In the genomic region with DNA sequence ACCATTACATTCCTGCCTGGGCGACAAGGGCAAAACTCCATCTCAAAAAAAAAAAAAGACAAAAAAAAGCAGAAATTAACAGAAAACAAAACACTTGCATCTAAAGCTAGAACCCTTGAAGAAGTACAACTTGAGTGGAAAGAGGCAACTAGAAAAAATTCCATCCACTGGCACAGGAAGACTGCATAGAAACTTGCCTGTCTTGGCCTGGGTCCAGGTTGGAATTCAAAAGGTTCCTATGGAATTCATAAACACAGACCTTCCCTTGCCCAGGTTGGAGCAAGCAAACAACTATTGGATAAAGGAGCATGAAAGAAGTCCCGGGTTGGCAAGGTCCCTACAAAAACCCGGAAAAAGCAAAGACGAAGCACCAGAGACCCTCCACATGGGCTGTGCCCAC, we compare ENCODE assay signal across 20 cellular contexts.
DNase-seq lines count a peak whose midpoint lies in the region; ATAC-seq, FAIRE-seq and TF ChIP-seq lines count a peak whose summit lies in the region.
"Had no signal": no experiment of that assay in that cellular context is flagged by ENCODE, and none has a peak within 500 bp of the region (broad histone marks: within the 10 kb centered on the region; RNA-seq: fewer than 3 reads in every experiment).

No MANE protein-coding gene starts in this region.

- TF ChIP-seq POLR2A in K562 (conservative IDR thresholded peaks at IDR 0.05): no peak
- TF ChIP-seq POLR2A in endothelial cell of umbilical vein (IDR thresholded peaks at IDR 0.05; ENCODE audit: low read depth, low read length): no peak

- no peak overlapping the region for H3K4me3 ChIP-seq in K562
- no peak overlapping the region for H3K4me3 ChIP-seq in endothelial cell of umbilical vein (replicated peaks in 1 of 3; ENCODE audit: insufficient read depth in 1 of 3, low read depth in 1 of 3, low read length in 3 of 3)
- H3K4me3 ChIP-seq: GM12878, HAP-1 had no signal

- H3K9me3 Mint-ChIP-seq in MCF 10A (ENCODE audit: unreplicated experiment): no peaks in the 10 kb centered on the region
- H3K9me3 Mint-ChIP-seq: CD4-positive, alpha-beta memory T cell; HFFc6 had no signal

- DNase-seq in K562 (ENCODE audit: extremely low read depth in 1 of 4, low spot score in 3 of 4): no peak
- DNase-seq in endothelial cell of umbilical vein (ENCODE audit: low read depth, low spot score): peak; percentile 88
- DNase-seq in lung microvascular endothelial cell (ENCODE audit: low read depth in 2 of 2): peak; percentile 41 to 45
- no peak for DNase-seq in DMS 273 (lab: John Stamatoyannopoulos, UW; ENCODE audit: unreplicated experiment)
- DNase-seq in DMS79 (lab: John Stamatoyannopoulos, UW): no peak
- no peak for DNase-seq in MCF 10A (ENCODE audit: unreplicated experiment)
- DNase-seq: C1 segment of cervical spinal cord; Calu3; CD4-positive, alpha-beta memory T cell; COR-L47; DMS153; EL; GDM1; GOT3; HFFc6 had no signal

- H3K4me2 ChIP-seq in K562 (ENCODE audit: insufficient read depth, low read length) (no peak overlapping the region), endothelial cell of umbilical vein (ENCODE audit: insufficient read depth, low read length) (peak overlapping the region; percentile 56)

- H3K4me1 ChIP-seq in K562 (replicated peaks in 1 of 2; ENCODE audit: control insufficient read depth in 2 of 2, insufficient read depth in 2 of 2, low read length in 2 of 2): peaks cover 8 to 40% of the 10 kb centered on the region in 2 experiments; a peak in 4 of 5 replicates
- H3K4me1 ChIP-seq in endothelial cell of umbilical vein (ENCODE audit: control insufficient read depth, extremely low read depth, insufficient read depth, low read length): peaks cover 30% of the 10 kb centered on the region

- H3K27me3 Mint-ChIP-seq in MCF 10A (ENCODE audit: insufficient read depth, unreplicated experiment): peaks cover 8% of the 10 kb centered on the region

- in situ Hi-C loops in K562 (cut with MboI): no loop called here

- no peak for FAIRE-seq in K562 (lab: Jason Lieb, UNC)
- peak; percentile 63 for FAIRE-seq in endothelial cell of umbilical vein (lab: Jason Lieb, UNC)
- FAIRE-seq: GM12878, GM19239, H54 had no signal

- no peaks in the 10 kb centered on the region for H3K36me3 Mint-ChIP-seq in MCF 10A (ENCODE audit: insufficient read depth, unreplicated experiment)
- H3K36me3 Mint-ChIP-seq: CD4-positive, alpha-beta memory T cell had no signal

- dilution Hi-C loops in endothelial cell of umbilical vein (cut with MboI; ENCODE audit: extremely low pct_ligation_motif_present, low sequenced_read_pairs): no loop called here

- BruUV-seq in K562 (replicated peaks; lab: Mats Ljungman, UMichigan): no TSS peak
- BruUV-seq in endothelial cell of umbilical vein (replicated peaks; lab: Mats Ljungman, UMichigan): no TSS peak
- no TSS peak for BruUV-seq in MCF 10A (replicated peaks; lab: Mats Ljungman, UMichigan)

- H3K79me2 ChIP-seq in K562 (ENCODE audit: control insufficient read depth, insufficient read depth, low read length): no peaks in the 10 kb centered on the region
- H3K79me2 ChIP-seq in endothelial cell of umbilical vein (ENCODE audit: control insufficient read depth, insufficient read depth, low read length): no peaks in the 10 kb centered on the region

- TF ChIP-seq EP300 in K562 (IDR thresholded peaks at IDR 0.05; ENCODE audit: low read length): no peak

- no peak for ATAC-seq in K562
- no peak for ATAC-seq in GM21576 (IDR thresholded peaks at IDR 0.05; ENCODE audit: unreplicated experiment)
- ATAC-seq: GM12878 had no signal

- CTCF ChIA-PET in K562 (lab: Yijun Ruan, JAX; ENCODE audit: low intra/inter-chr PET ratio): no interaction called here
- CTCF ChIA-PET in endothelial cell of umbilical vein (lab: Charles Lee): interaction anchor here (0.6 to 3.0 kb wide), 11 partner anchors 8 to 423 kb away, joined by 3 to 56 read pairs (median 9); a partner anchor contains a TSS
- CTCF ChIA-PET in MCF 10A (lab: Yijun Ruan, JAX): interaction anchor here (0.6 kb wide), 1 partner anchor 9 kb away, joined by 3 read pairs; no protein-coding TSS in a partner anchor

- H2AFZ ChIP-seq in K562 (ENCODE audit: low read depth, low read length): no peak overlapping the region
- peak overlapping the region; percentile 46 for H2AFZ ChIP-seq in endothelial cell of umbilical vein (ENCODE audit: low read depth, low read length)

- 94% methylated on average over 4 of the region's 4 CpGs for whole genome bisulfite sequencing in K562 (ENCODE audit: insufficient coverage, low coverage, missing lambda C conversion rate)

- H3K27me3 ChIP-seq in K562 (ENCODE audit: control insufficient read depth in 2 of 2, insufficient read depth in 2 of 2, low read length in 2 of 2) (no peaks in the 10 kb centered on the region), endothelial cell of umbilical vein (ENCODE audit: control insufficient read depth in 2 of 2, insufficient read depth in 2 of 2, low read length in 2 of 2) (no peaks in the 10 kb centered on the region)

- intact Hi-C loops in K562 (cut with micrococcal nuclease): no loop called here
- intact Hi-C loops in endothelial cell of umbilical vein (cut with micrococcal nuclease): loop anchor here (5.0 to 10.0 kb wide), 4 partner anchors 51 to 454 kb away; a partner anchor contains a TSS
- intact Hi-C loops in MCF 10A (cut with micrococcal nuclease): no loop called here

- H3K27ac ChIP-seq in K562 (ENCODE audit: extremely low read depth, low read depth, low read length): no peak overlapping the region
- peak overlapping the region; percentile 89 for H3K27ac ChIP-seq in endothelial cell of umbilical vein (ENCODE audit: insufficient read depth, low read depth, low read length)

- no peaks in the 10 kb centered on the region for H3K4me1 Mint-ChIP-seq in MCF 10A (ENCODE audit: insufficient read depth, unreplicated experiment)
- H3K4me1 Mint-ChIP-seq: CD4-positive, alpha-beta memory T cell had no signal

- H4K20me1 ChIP-seq in K562 (replicated peaks; ENCODE audit: control insufficient read depth, insufficient read depth, low read length): no peaks in the 10 kb centered on the region
- H4K20me1 ChIP-seq in endothelial cell of umbilical vein (replicated peaks; ENCODE audit: control insufficient read depth, extremely low read depth, insufficient read depth, low read length): no peaks in the 10 kb centered on the region

- H3K9me3 ChIP-seq in K562 (replicated peaks; ENCODE audit: control insufficient read depth, insufficient read depth, low read depth, low read length) (no peaks in the 10 kb centered on the region), endothelial cell of umbilical vein (replicated peaks; ENCODE audit: control insufficient read depth, insufficient read depth, low read length) (no peaks in the 10 kb centered on the region)
- H3K9me3 ChIP-seq: HAP-1 had no signal

- H3K36me3 ChIP-seq in K562 (ENCODE audit: control insufficient read depth, insufficient read depth, low read length) (no peaks in the 10 kb centered on the region), endothelial cell of umbilical vein (ENCODE audit: control insufficient read depth in 2 of 2, extremely low read depth in 1 of 2, insufficient read depth in 2 of 2, low read length in 2 of 2) (no peaks in the 10 kb centered on the region)
- H3K36me3 ChIP-seq: HAP-1 had no signal

- H3K9ac ChIP-seq in K562 (ENCODE audit: insufficient read depth in 1 of 2, low read depth in 2 of 2, low read length in 2 of 2) (no peak overlapping the region), endothelial cell of umbilical vein (replicated peaks; ENCODE audit: extremely low read depth, insufficient read depth, low read length) (peak overlapping the region; percentile 58)

- no peak for TF ChIP-seq RAD21 in K562 (CRISPR knock-in tag; conservative IDR thresholded peaks at IDR 0.05 in 1 of 2, IDR thresholded peaks at IDR 0.05 in 1 of 2)

- no peak overlapping the region for H3K27ac Mint-ChIP-seq in MCF 10A (ENCODE audit: low read depth, unreplicated experiment)
- H3K27ac Mint-ChIP-seq: CD4-positive, alpha-beta memory T cell; HFFc6 had no signal

- H3K4me3 Mint-ChIP-seq in MCF 10A (ENCODE audit: unreplicated experiment): no peak overlapping the region
- H3K4me3 Mint-ChIP-seq: HFFc6 had no signal

- TF ChIP-seq CTCF in K562 (IDR thresholded peaks at IDR 0.05 in 2 of 3, conservative IDR thresholded peaks at IDR 0.05 in 1 of 3; ENCODE audit: insufficient read depth in 2 of 3, low read depth in 1 of 3, low read length in 3 of 3) (no peak), endothelial cell of umbilical vein (IDR thresholded peaks at IDR 0.05; ENCODE audit: extremely low read depth in 1 of 2, insufficient read depth in 1 of 2, low read depth in 1 of 2, low read length in 2 of 2) (no peak), MCF 10A (IDR thresholded peaks at IDR 0.05; ENCODE audit: unreplicated experiment) (no peak)

- POLR2A ChIA-PET in K562 (lab: Yijun Ruan, JAX): interaction anchor here (0.6 to 1.1 kb wide), 3 partner anchors 13 to 186 kb away, joined by 3 to 4 read pairs (median 3); no protein-coding TSS in a partner anchor
- POLR2A ChIA-PET in endothelial cell of umbilical vein (lab: Charles Lee): interaction anchor here (0.8 to 1.4 kb wide), 4 partner anchors 28 to 306 kb away, joined by 3 to 5 read pairs (median 4); a partner anchor contains a TSS
- POLR2A ChIA-PET in MCF 10A (lab: Yijun Ruan, JAX): interaction anchor here (1.6 kb wide), 1 partner anchor 22 kb away, joined by 4 read pairs; no protein-coding TSS in a partner anchor

- H3K9me1 ChIP-seq in K562 (ENCODE audit: control insufficient read depth, insufficient read depth, low read length) (peaks cover 4% of the 10 kb centered on the region), endothelial cell of umbilical vein (replicated peaks; ENCODE audit: control insufficient read depth, extremely low read depth, insufficient read depth, low read length) (no peaks in the 10 kb centered on the region)

TF ChIP-seq in K562, 482 proteins besides CTCF, POLR2A, EP300 and RAD21 (continues in another document):
- no peak for TF ChIP-seq HDAC2 (IDR thresholded peaks at IDR 0.05)

TF ChIP-seq in endothelial cell of umbilical vein, 7 proteins besides CTCF, POLR2A, EP300 and RAD21:
- TF ChIP-seq JUN (IDR thresholded peaks at IDR 0.05; ENCODE audit: borderline replicate concordance, insufficient read depth, insufficient read length, low read depth) (no peak), FOS (IDR thresholded peaks at IDR 0.05; ENCODE audit: borderline replicate concordance, insufficient read depth, low read length) (no peak), POLR2AphosphoS5 (IDR thresholded peaks at IDR 0.05; ENCODE audit: insufficient read depth, low read depth, low read length) (no peak), MYC (IDR thresholded peaks at IDR 0.05; ENCODE audit: low read depth, low read length) (no peak), EZH2 (IDR thresholded peaks at IDR 0.05; ENCODE audit: borderline replicate concordance, low read depth, low read length, severe bottlenecking) (no peak), GATA2 (IDR thresholded peaks at IDR 0.05; ENCODE audit: insufficient read depth, insufficient read length, low read depth, low read length) (no peak)
- TF ChIP-seq, protein P1, sequence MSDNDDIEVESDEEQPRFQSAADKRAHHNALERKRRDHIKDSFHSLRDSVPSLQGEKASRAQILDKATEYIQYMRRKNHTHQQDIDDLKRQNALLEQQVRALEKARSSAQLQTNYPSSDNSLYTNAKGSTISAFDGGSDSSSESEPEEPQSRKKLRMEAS (IDR thresholded peaks at IDR 0.05; ENCODE audit: insufficient read depth, insufficient read length): no peak

Comparison
In these comparisons a context has a peak if more than half of its experiments do, and no peak if none do; other contexts are left out.
1. DNase-seq: peak in endothelial cell of umbilical vein (single experiment) and lung microvascular endothelial cell (2 of 2); none in K562 (0 of 4), DMS 273 (single experiment), DMS79 (single experiment) and MCF 10A (single experiment).